Comparison of ENCODE assay signal across 8 cellular contexts in genomic region chr11:9600651-9601040, GRCh38. TPM values are rescaled to one million over a fixed set of nuclear protein-coding genes. Genes with fewer than 3 reads are reported as not detected.
A peak's percentile ranks its signal among the peaks of the same experiment; 100 is the strongest.
DNase-seq lines count a peak whose midpoint lies in the region; ATAC-seq and TF ChIP-seq lines count a peak whose summit lies in the region.

No MANE protein-coding gene starts in this region.

- H3K79me2 ChIP-seq in fibroblast of lung (ENCODE audit: control insufficient read depth, insufficient read depth, low read length), result no peaks in the 10 kb centered on the region

- H3K27me3 ChIP-seq in fibroblast of lung (ENCODE audit: control insufficient read depth, insufficient read depth, low read length), result no peaks in the 10 kb centered on the region

- H3K27ac ChIP-seq in fibroblast of lung (ENCODE audit: insufficient read depth, low read length), result peak overlapping the region; percentile 69

- no peak for TF ChIP-seq CTCF in fibroblast of lung (conservative IDR thresholded peaks at IDR 0.05 in 1 of 2, IDR thresholded peaks at IDR 0.05 in 1 of 2; ENCODE audit: low read depth in 1 of 2, low read length in 2 of 2)
- TF ChIP-seq CTCF in nephron progenitor cell (IDR thresholded peaks at IDR 0.05), result no peak

- in situ Hi-C loops in ACHN (cut with HindIII; ENCODE audit: low pct_ligation_motif_present, low pct_unique_long_range_greater_than_20kb, low sequenced_read_pairs), result no loop called here

- H3K27ac Mint-ChIP-seq in nephron progenitor cell, result no peak overlapping the region

- no peaks in the 10 kb centered on the region for H3K9me3 ChIP-seq in fibroblast of lung (ENCODE audit: control insufficient read depth, insufficient read depth, low read depth, low read length)

- no peaks in the 10 kb centered on the region for H3K36me3 Mint-ChIP-seq in nephron progenitor cell (ENCODE audit: low read depth)

- H2AFZ ChIP-seq in fibroblast of lung (ENCODE audit: low read length), result no peak overlapping the region

- no peaks in the 10 kb centered on the region for H4K20me1 ChIP-seq in fibroblast of lung (ENCODE audit: control insufficient read depth, extremely low read depth, insufficient read depth, low read length)

- H3K4me3 ChIP-seq in fibroblast of lung (replicated peaks in 1 of 4; ENCODE audit: control extremely low read depth in 1 of 4, insufficient read depth in 1 of 4, low read depth in 3 of 4, low read length in 4 of 4), result no peak overlapping the region

- H3K4me1 ChIP-seq in fibroblast of lung (ENCODE audit: control insufficient read depth, extremely low read depth, insufficient read depth, low read length), result peaks cover 9% of the 10 kb centered on the region

- peaks cover 8% of the 10 kb centered on the region for H3K27me3 Mint-ChIP-seq in nephron progenitor cell (ENCODE audit: low read depth, poor library complexity)

- ATAC-seq in GM18498 (IDR thresholded peaks at IDR 0.05; ENCODE audit: unreplicated experiment), result peak; percentile 57
- peak; percentile 43 for ATAC-seq in GM21717 (IDR thresholded peaks at IDR 0.05; ENCODE audit: unreplicated experiment)

- H3K4me3 Mint-ChIP-seq in nephron progenitor cell, result no peak overlapping the region

- peak overlapping the region; percentile 20 for H3K4me2 ChIP-seq in fibroblast of lung (ENCODE audit: extremely low read depth, insufficient read depth, low read length)

- no peak overlapping the region for H3K9ac ChIP-seq in fibroblast of lung (ENCODE audit: insufficient read depth, low read length)

- H3K9me3 Mint-ChIP-seq in nephron progenitor cell, result no peaks in the 10 kb centered on the region

- DNase-seq in M059J (ENCODE audit: low read depth) (peak; percentile 39), fibroblast of lung (ENCODE audit: low read depth in 2 of 2) (peak in 1 of 2 donors; percentile 58), nephron progenitor cell (no peak), ACHN (no peak), NCI-H2107 treated with DMSO at 0.1 percent for 48 hours (lab: John Stamatoyannopoulos, UW; ENCODE audit: unreplicated experiment) (no peak), NCI-H2196 (lab: John Stamatoyannopoulos, UW; ENCODE audit: unreplicated experiment) (no peak)

- peaks cover 14% of the 10 kb centered on the region for H3K4me1 Mint-ChIP-seq in nephron progenitor cell

- no peaks in the 10 kb centered on the region for H3K36me3 ChIP-seq in fibroblast of lung (ENCODE audit: control insufficient read depth, insufficient read depth, low read length)

RNA-seq across cellular contexts. Expression of gene WEE1, which starts 27.2 kb away (rescaled TPM):
- 72.7 and 74.8 TPM in 2 replicates for total RNA-seq in M059J (2014; rRNA removed; shearing (Covaris generic))
- total RNA-seq in fibroblast of lung, result 24.4 and 55.2 TPM in 2 replicates
- polyA plus RNA-seq in fibroblast of lung, result 47.2 and 77.5 TPM in 2 replicates
- 21.4 and 34.6 TPM in 2 replicates for polyA plus RNA-seq in fibroblast of lung (2012)
- 4.4 and 8.8 TPM in 2 replicates for polyA minus RNA-seq in fibroblast of lung (ENCODE audit: low replicate concordance)
